8 cellular contexts compared by ENCODE assay signal in the genomic region with DNA sequence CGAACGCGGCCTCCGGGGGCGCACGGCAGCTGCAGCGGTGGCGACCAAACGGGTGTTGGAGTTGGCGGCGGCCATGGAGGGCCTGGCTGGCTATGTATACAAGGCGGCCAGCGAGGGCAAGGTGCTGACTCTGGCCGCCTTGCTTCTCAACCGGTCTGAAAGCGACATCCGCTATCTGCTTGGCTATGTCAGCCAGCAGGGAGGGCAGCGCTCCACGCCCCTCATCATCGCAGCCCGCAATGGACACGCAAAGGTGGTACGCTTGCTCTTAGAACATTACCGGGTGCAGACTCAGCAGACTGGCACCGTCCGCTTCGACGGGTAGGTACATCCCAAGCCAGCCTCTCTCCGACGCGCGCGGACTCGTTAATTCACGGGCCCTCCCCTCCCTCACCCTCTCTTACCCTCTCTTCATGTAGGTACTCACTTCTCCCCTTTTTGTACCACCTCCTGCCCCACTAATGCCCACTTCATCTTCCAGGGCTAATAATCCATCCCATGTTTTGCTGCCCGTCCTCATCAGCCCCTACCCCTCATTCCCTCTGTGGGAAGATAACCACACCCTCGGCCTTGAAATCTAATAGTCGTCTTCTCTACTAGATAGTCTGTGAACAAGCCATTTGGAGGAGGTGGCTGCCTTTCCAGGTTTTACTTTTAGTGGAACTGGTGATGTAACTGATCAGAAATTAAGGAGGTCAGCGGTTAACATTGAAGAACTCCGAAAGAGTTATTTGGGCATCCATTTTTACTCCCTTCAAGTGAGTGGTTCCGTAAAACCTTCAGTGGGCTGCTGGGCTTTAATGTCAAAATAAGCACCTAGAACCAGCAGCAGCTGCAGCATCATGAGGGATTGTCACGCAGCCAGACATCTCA. TPM values are rescaled to one million over a fixed set of nuclear protein-coding genes. Genes with fewer than 3 reads are reported as not detected.
DNase-seq lines count a peak whose midpoint lies in the region; TF ChIP-seq lines count a peak whose summit lies in the region.

No MANE protein-coding gene starts in this region.

- no peak overlapping the region for H3T11ph ChIP-seq in H9 (ENCODE audit: low read length)

- H2BK15ac ChIP-seq in H9 (ENCODE audit: low read depth, low read length): no peak overlapping the region

- H3K4me1 ChIP-seq in H9 (ENCODE audit: insufficient read depth, low read length) (peaks cover 4% of the 10 kb centered on the region), adipocyte (ENCODE audit: control insufficient read depth, insufficient read depth, low read length) (peaks cover 52% of the 10 kb centered on the region), iPS-15b (ENCODE audit: control insufficient read depth, insufficient read depth, low read length) (peaks cover 15% of the 10 kb centered on the region)

- H2BK12ac ChIP-seq in H9 (ENCODE audit: insufficient read length, low read depth, low read length): no peak overlapping the region

- H3K27ac ChIP-seq in H9 (ENCODE audit: insufficient read length, low read depth, low read length): peak overlapping the region; percentile 86

- no peak overlapping the region for H3K18ac ChIP-seq in H9 (ENCODE audit: insufficient read length, low read depth, low read length)

- H3K56ac ChIP-seq in H9 (ENCODE audit: insufficient read length, low read depth, low read length): no peak overlapping the region

- peak overlapping the region; percentile 97 to 98 for H3K4me3 Mint-ChIP-seq in H9

- peak; percentile 59; the same call in 2 of the 3 replicates for TF ChIP-seq CTCF in H9 (conservative IDR thresholded peaks at IDR 0.05)

- peaks cover 13% of the 10 kb centered on the region for H3K23me2 ChIP-seq in H9 (ENCODE audit: insufficient read length, low read depth, low read length, poor library complexity, severe bottlenecking)

- no peaks in the 10 kb centered on the region for H3K36me3 ChIP-seq in adipocyte (ENCODE audit: control insufficient read depth, insufficient read depth, low read length, severe bottlenecking)
- H3K36me3 ChIP-seq in iPS-15b (ENCODE audit: control insufficient read depth, insufficient read depth, low read length): peaks cover 3% of the 10 kb centered on the region

- WGBS in H9 (ENCODE audit: extremely low coverage, insufficient read length, low lambda C conversion rate): no CpG with 5 or more reads among the region's 42 CpGs

- no peak overlapping the region for H4K8ac ChIP-seq in H9 (replicated peaks; ENCODE audit: insufficient read length, low read depth, low read length)

- peaks cover 0 to 1% of the 10 kb centered on the region in 2 experiments; a peak in 1 of 5 replicates for H3K9me3 Mint-ChIP-seq in H9

- no peaks in the 10 kb centered on the region for H3K79me1 ChIP-seq in H9 (ENCODE audit: insufficient read depth, low read depth, low read length, poor library complexity, severe bottlenecking)

- no peaks in the 10 kb centered on the region for H4K20me1 ChIP-seq in H9 (ENCODE audit: control insufficient read depth, insufficient read depth, insufficient read length)

- H3K4me2 ChIP-seq in H9 (ENCODE audit: insufficient read depth, insufficient read length, low read length): peak overlapping the region; percentile 61

- H2BK20ac ChIP-seq in H9 (ENCODE audit: low read depth, low read length, poor library complexity, severe bottlenecking): no peak overlapping the region

- H4K5ac ChIP-seq in H9 (ENCODE audit: insufficient read length, low read depth, low read length): no peak overlapping the region

- H3K9ac ChIP-seq in H9 (ENCODE audit: extremely low read depth, insufficient read length, low read length) (peak overlapping the region; percentile 49), adipocyte (ENCODE audit: low read length) (peak overlapping the region; percentile 99), iPS-15b (ENCODE audit: low read depth, low read length) (peak overlapping the region; percentile 97)

- H3K14ac ChIP-seq in H9 (ENCODE audit: insufficient read depth, low read length): peak overlapping the region; percentile 89

- no peak overlapping the region for H2BK5ac ChIP-seq in H9 (ENCODE audit: insufficient read length, low read length)

- peaks cover 35% of the 10 kb centered on the region for H3K79me2 ChIP-seq in H9 (ENCODE audit: insufficient read depth, low read length)

- peak overlapping the region; percentile 97 for H3K4me3 ChIP-seq in adipocyte (ENCODE audit: low read length)
- peak overlapping the region; percentile 100 for H3K4me3 ChIP-seq in iPS-15b (ENCODE audit: low read depth, low read length)

- H3K36me3 Mint-ChIP-seq in H9 (ENCODE audit: insufficient read depth in 1 of 3, low read depth in 3 of 3): peaks cover 3 to 21% (median 3%) of the 10 kb centered on the region in 3 experiments

- no peak overlapping the region for H3K23ac ChIP-seq in H9 (ENCODE audit: insufficient read length, low read depth, low read length)

- no peak overlapping the region for H4K91ac ChIP-seq in H9 (ENCODE audit: insufficient read length, low read depth, low read length)

- H3K27me3 Mint-ChIP-seq in H9 (ENCODE audit: low read depth): no peaks in the 10 kb centered on the region

- peak; percentile 29 for DNase-seq in DMS 273 treated with DMSO at 0.1 percent for 48 hours (lab: John Stamatoyannopoulos, UW)
- peak; percentile 66 for DNase-seq in H9
- peak; percentile 46 for DNase-seq in NCI-H460 (ENCODE audit: extremely low read depth, low read depth)
- peak; percentile 52 for DNase-seq in adipocyte (ENCODE audit: low read depth)
- peak; percentile 52 for DNase-seq in stimulated activated CD8-positive, alpha-beta memory T cell treated with anti-CD3 and anti-CD28 coated beads, Interleukin-15, amount 100 ng/mL, for 1 hour (ENCODE audit: low read depth)
- no peak for DNase-seq in stimulated activated CD4-positive, alpha-beta T cell treated with anti-CD3 and anti-CD28 coated beads, Interleukin-4, amount 100 ng/mL, for 1 hour
- DNase-seq in NCI-H1930 (lab: John Stamatoyannopoulos, UW): no peak

- no peaks in the 10 kb centered on the region for H3K9me3 ChIP-seq in H9 (ENCODE audit: control insufficient read depth, low read depth, low read length)
- no peaks in the 10 kb centered on the region for H3K9me3 ChIP-seq in adipocyte (ENCODE audit: control insufficient read depth, low read length)
- no peaks in the 10 kb centered on the region for H3K9me3 ChIP-seq in iPS-15b (ENCODE audit: control insufficient read depth, insufficient read depth, low read length)

- H3K4ac ChIP-seq in H9 (ENCODE audit: low read depth, low read length): no peak overlapping the region

- H3K27me3 ChIP-seq in H9 (ENCODE audit: insufficient read depth, low read length): no peaks in the 10 kb centered on the region
- no peaks in the 10 kb centered on the region for H3K27me3 ChIP-seq in adipocyte (replicated peaks; ENCODE audit: control insufficient read depth, insufficient read depth, low read length)
- no peaks in the 10 kb centered on the region for H3K27me3 ChIP-seq in iPS-15b (ENCODE audit: control insufficient read depth, insufficient read depth, low read length)

- H2AK5ac ChIP-seq in H9 (ENCODE audit: insufficient read length, low read length): no peak overlapping the region

- H2BK120ac ChIP-seq in H9 (ENCODE audit: low read depth, low read length, poor library complexity, severe bottlenecking): no peak overlapping the region

- H2AFZ ChIP-seq in H9 (ENCODE audit: low read length): no peak overlapping the region

- peaks cover 49 to 56% of the 10 kb centered on the region in 2 experiments for H3K4me1 Mint-ChIP-seq in H9

- peak overlapping the region; percentile 53 to 98 (median 95) for H3K27ac Mint-ChIP-seq in H9

RNA-seq across cellular contexts. Expression of a gene that starts 1.0 kb away (rescaled TPM):
- total RNA-seq in H9 (2021): 77.9 and 83.3 TPM in 2 replicates
- total RNA-seq in NCI-H460 (2014; rRNA removed; shearing (Covaris generic)): 37.5 and 41.0 TPM in 2 replicates
- 15.2 and 24.6 TPM in 2 replicates for polyA plus RNA-seq in NCI-H460 (2014; cell fraction: nucleus; rRNA removed)

RNA-seq across cellular contexts. Expression of a gene that starts 49.1 kb away (rescaled TPM):
- total RNA-seq in H9 (2021): 68.7 and 71.9 TPM in 2 replicates
- total RNA-seq in NCI-H460 (2014; rRNA removed; shearing (Covaris generic)): 18.0 and 20.3 TPM in 2 replicates
- polyA plus RNA-seq in NCI-H460 (2014; cell fraction: nucleus; rRNA removed): 112 and 165 TPM in 2 replicates

Comparison
In these comparisons a context has a peak if more than half of its experiments do, and no peak if none do; other contexts are left out.
1. DNase-seq: peak in DMS 273 treated with DMSO at 0.1 percent for 48 hours (single experiment), H9 (single experiment), NCI-H460 (single experiment), adipocyte (single experiment) and stimulated activated CD8-positive, alpha-beta memory T cell treated with anti-CD3 and anti-CD28 coated beads, Interleukin-15, amount 100 ng/mL, for 1 hour (single experiment); none in stimulated activated CD4-positive, alpha-beta T cell treated with anti-CD3 and anti-CD28 coated beads, Interleukin-4, amount 100 ng/mL, for 1 hour (single experiment) and NCI-H1930 (0 of 2).
2. H3K9ac ChIP-seq: peak in every context shown above with its lines; median percentile 99 in adipocyte; 97 in iPS-15b; 49 in H9.